Comparison of ENCODE assay signal across 33 cellular contexts in genomic region chr13:38539632-38540031, GRCh38.
"Had no signal": no experiment of that assay in that cellular context is flagged by ENCODE, and none has a peak within 500 bp of the region (broad histone marks: within the 10 kb centered on the region; RNA-seq: fewer than 3 reads in every experiment).

No MANE protein-coding gene starts in this region.

- DNase-seq: activated effector memory CD4-positive, alpha-beta T cell treated with anti-CD3 and anti-CD28 coated beads, Interleukin-2, amount 50 U/mL, for 16 hours; activated effector memory CD4-positive, alpha-beta T cell treated with Interleukin-2 at 50 U/mL for 16 hours; activated gamma-delta T cell; activated gamma-delta T cell treated with Interleukin-2 at 50 U/mL for 16 hours; activated naive CD4-positive, alpha-beta T cell; activated naive CD4-positive, alpha-beta T cell treated with anti-CD3 and anti-CD28 coated beads for 36 hours; activated naive CD4-positive, alpha-beta T cell treated with anti-CD3 and anti-CD28 coated beads, Interleukin-2, amount 10 ng/mL, durations not matched to agents 7 days and 5 days; activated naive CD4-positive, alpha-beta T cell treated with anti-CD3 and anti-CD28 coated beads, Interleukin-2, amount 50 U/mL, for 16 hours; activated naive CD4-positive, alpha-beta T cell treated with Interleukin-2 at 50 U/mL for 16 hours; activated naive CD8-positive, alpha-beta T cell treated with anti-CD3 and anti-CD28 coated beads for 36 hours; activated naive CD8-positive, alpha-beta T cell treated with anti-CD3 and anti-CD28 coated beads, Interleukin-2, amount 10 ng/mL, durations not matched to agents 7 days and 5 days; activated naive CD8-positive, alpha-beta T cell treated with anti-CD3 and anti-CD28 coated beads, Interleukin-2, amount 50 U/mL, for 24 hours; activated T-cell treated with anti-CD3 and anti-CD28 coated beads, Interleukin-2, amount 50 U/mL, for 24 hours; activated T-cell treated with anti-CD3 and anti-CD28 coated beads, Interleukin-2, amount 50 U/mL, for 4 hours; activated T-cell treated with anti-CD3 and anti-CD28 coated beads, Interleukin-2, amount 50 U/mL, for 48 hours; activated T-cell treated with anti-CD3 and anti-CD28 coated beads, Interleukin-2, amount 50 U/mL, for 72 hours; adrenal gland; amniotic stem cell; amygdala; anterior cingulate cortex; aorta; body of pancreas; brain microvascular endothelial cell; caudate nucleus; central memory CD4-positive, alpha-beta T cell; cerebellar nuclear complex had no signal

- H3K27ac ChIP-seq: adrenal gland, ascending aorta, body of pancreas, brain microvascular endothelial cell, breast epithelium, cardiac muscle cell had no signal

- H3K9me3 ChIP-seq: adrenal gland, ascending aorta, body of pancreas, breast epithelium had no signal

- FAIRE-seq: astrocyte, bronchial epithelial cell had no signal

- H3K27me3 ChIP-seq: adrenal gland, ascending aorta, body of pancreas, brain microvascular endothelial cell, breast epithelium, cardiac muscle cell had no signal

- H3K4me3 ChIP-seq: adrenal gland, ascending aorta, body of pancreas, breast epithelium, cardiac muscle cell had no signal

- H3K36me3 ChIP-seq: adrenal gland, ascending aorta, brain microvascular endothelial cell, breast epithelium, cardiac muscle cell had no signal

- ATAC-seq: activated naive CD4-positive, alpha-beta T cell treated with anti-CD3 and anti-CD28 coated beads, Interleukin-2, amount 50 U/mL, for 72 hours; activated naive CD8-positive, alpha-beta T cell treated with anti-CD3 and anti-CD28 coated beads, Interleukin-2, amount 50 U/mL, for 24 hours; activated T-cell treated with anti-CD3 and anti-CD28 coated beads, Interleukin-2, amount 50 U/mL, for 4 hours; activated T-cell treated with anti-CD3 and anti-CD28 coated beads, Interleukin-2, amount 50 U/mL, for 72 hours; activated T-helper 17 cell treated with anti-CD3 and anti-CD28 coated beads, Interleukin-2, amount 50 U/mL, for 72 hours; body of pancreas had no signal

- H3K4me1 ChIP-seq: adrenal gland, ascending aorta, body of pancreas, breast epithelium had no signal
